ENCODE assay signal across 28 cellular contexts in genomic region chr19:11448923-11449554, GRCh38. TPM values are rescaled to one million over a fixed set of nuclear protein-coding genes. Genes with fewer than 3 reads are reported as not detected.
"Had no signal": no experiment of that assay in that cellular context is flagged by ENCODE, and none has a peak within 500 bp of the region (broad histone marks: within the 10 kb centered on the region; RNA-seq: fewer than 3 reads in every experiment).

No MANE protein-coding gene starts in this region.

- H3K27ac Mint-ChIP-seq: activated B cell treated with CpG ODN at 0.5 μM for 24 hours; activated CD4-positive, alpha-beta memory T cell treated with anti-CD3 and anti-CD28 coated beads for 36 hours; activated T-helper 17 cell treated with anti-CD3 and anti-CD28 coated beads, Interleukin-2, amount 50 U/mL, for 72 hours; progenitor cell of endocrine pancreas; type B pancreatic cell had no signal

- H3K27me3 Mint-ChIP-seq: activated B cell treated with CpG ODN at 0.5 μM for 24 hours; activated CD4-positive, alpha-beta memory T cell treated with anti-CD3 and anti-CD28 coated beads for 36 hours; activated T-helper 17 cell treated with anti-CD3 and anti-CD28 coated beads, Interleukin-2, amount 50 U/mL, for 72 hours; central memory CD8-positive, alpha-beta T cell; progenitor cell of endocrine pancreas; type B pancreatic cell had no signal

- H3K36me3 Mint-ChIP-seq: type B pancreatic cell had no signal

- H3K4me1 Mint-ChIP-seq: activated T-helper 17 cell treated with anti-CD3 and anti-CD28 coated beads, Interleukin-2, amount 50 U/mL, for 72 hours had no signal

- H3K4me3 Mint-ChIP-seq: activated B cell treated with CpG ODN at 0.5 μM for 24 hours; activated CD4-positive, alpha-beta memory T cell treated with anti-CD3 and anti-CD28 coated beads for 36 hours; activated T-helper 17 cell treated with anti-CD3 and anti-CD28 coated beads, Interleukin-2, amount 50 U/mL, for 72 hours; central memory CD8-positive, alpha-beta T cell; neural crest cell; type B pancreatic cell had no signal

- DNase-seq: activated B cell treated with CpG ODN at 0.5 μM for 24 hours; activated CD4-positive, alpha-beta memory T cell treated with anti-CD3 and anti-CD28 coated beads for 36 hours; activated CD4-positive, alpha-beta T cell treated with anti-CD3 and anti-CD28 coated beads for 4 hours; activated naive CD4-positive, alpha-beta T cell treated with Interleukin-2 at 50 U/mL for 16 hours; activated T-cell treated with anti-CD3 and anti-CD28 coated beads for 4 hours; aorta; brain microvascular endothelial cell; colonic mucosa; erythroblast; foreskin melanocyte; left ventricle myocardium inferior; mammary epithelial cell; midbrain; stimulated activated CD4-positive, alpha-beta T cell treated with anti-CD3 and anti-CD28 coated beads, Interleukin-12 subunit alpha, Interleukin-12 subunit beta, amount 100 ng/mL, for 4 hours; stimulated activated CD4-positive, alpha-beta T cell treated with anti-CD3 and anti-CD28 coated beads, Interleukin-1b, Interleukin-23, amount 100 ng/mL, for 48 hours; stimulated activated CD8-positive, alpha-beta memory T cell treated with anti-CD3 and anti-CD28 coated beads, Interleukin-4, amount 100 ng/mL, for 48 hours; stimulated activated naive CD4-positive, alpha-beta T cell treated with Interleukin-2 at 50 U/mL for 16 hours; T-helper 1 cell; T-helper 9 cell; testis had no signal

- H3K9me3 Mint-ChIP-seq: activated B cell treated with CpG ODN at 0.5 μM for 24 hours; activated CD4-positive, alpha-beta memory T cell treated with anti-CD3 and anti-CD28 coated beads for 36 hours; activated T-helper 17 cell treated with anti-CD3 and anti-CD28 coated beads, Interleukin-2, amount 50 U/mL, for 72 hours; central memory CD8-positive, alpha-beta T cell; neural crest cell; type B pancreatic cell had no signal

- H3K4me3 ChIP-seq: colonic mucosa, left ventricle myocardium inferior, testis had no signal

- FAIRE-seq: endometrium had no signal

- H3K27ac ChIP-seq: brain microvascular endothelial cell, colonic mucosa, left ventricle myocardium inferior, testis had no signal

- H3K27me3 ChIP-seq: brain microvascular endothelial cell, colonic mucosa, testis had no signal

- H3K9me3 ChIP-seq: colonic mucosa, left ventricle myocardium inferior, testis had no signal

- H3K4me1 ChIP-seq: colonic mucosa, testis had no signal

- H3K36me3 ChIP-seq: colonic mucosa had no signal

RNA-seq across cellular contexts. Expression of gene RGL3, which starts 29.9 kb away (rescaled TPM):
- total RNA-seq: activated CD4-positive, alpha-beta memory T cell treated with anti-CD3 and anti-CD28 coated beads for 36 hours had no signal

RNA-seq across cellular contexts. Expression of gene ELAVL3, which starts 31.8 kb away (rescaled TPM):
- total RNA-seq: activated B cell treated with CpG ODN at 0.5 μM for 24 hours; activated CD4-positive, alpha-beta memory T cell treated with anti-CD3 and anti-CD28 coated beads for 36 hours; aorta; kidney epithelial cell; mammary epithelial cell; omental fat pad had no signal
- polyA plus RNA-seq: mammary epithelial cell had no signal
